Comparison of ENCODE assay signal across 21 cellular contexts in genomic region chr1:63984257-63984626, GRCh38.
DNase-seq lines count a peak whose midpoint lies in the region; ATAC-seq, FAIRE-seq and TF ChIP-seq lines count a peak whose summit lies in the region.
"Had no signal": no experiment of that assay in that cellular context is flagged by ENCODE, and none has a peak within 500 bp of the region (broad histone marks: within the 10 kb centered on the region; RNA-seq: fewer than 3 reads in every experiment).

No MANE protein-coding gene starts in this region.

- DNase-seq in Daoy (ENCODE audit: low read depth) (peak; percentile 65), RWPE2 (ENCODE audit: low spot score) (no peak), epithelial cell of esophagus (ENCODE audit: low read depth) (peak; percentile 11), pancreas (no peak), GM10248 (ENCODE audit: extremely low spot score) (no peak), T1000 (lab: John Stamatoyannopoulos, UW) (no peak), DMS 273 treated with DMSO at 0.1 percent for 48 hours (lab: John Stamatoyannopoulos, UW) (no peak)
- DNase-seq: activated CD4-positive, alpha-beta T cell treated with anti-CD3 and anti-CD28 coated beads, Interleukin-2, amount 50 U/mL, for 1 hour; activated naive CD8-positive, alpha-beta T cell treated with anti-CD3 and anti-CD28 coated beads, Interleukin-2, amount 10 ng/mL, durations not matched to agents 7 days and 5 days; activated T-cell treated with anti-CD3 and anti-CD28 coated beads, Interleukin-2, amount 50 U/mL, for 4 hours; dermis blood vessel endothelial cell; DMS153; esophagus squamous epithelium; NCI-H1930; NCI-H748 treated with DMSO at 0.1 percent for 48 hours; SHP77 treated with DMSO at 0.1 percent for 48 hours; stimulated activated naive CD8-positive, alpha-beta T cell treated with anti-CD3 and anti-CD28 coated beads, Interleukin-15, amount 100 ng/mL, for 72 hours had no signal

- no peak for TF ChIP-seq CTCF in RWPE2 (IDR thresholded peaks at IDR 0.05; ENCODE audit: poor library complexity, severe bottlenecking)
- TF ChIP-seq CTCF in epithelial cell of esophagus (IDR thresholded peaks at IDR 0.05; ENCODE audit: insufficient read depth, low read depth, low read length, missing control alignments): no peak
- no peak for TF ChIP-seq CTCF in pancreas (IDR thresholded peaks at IDR 0.05)
- no peak for TF ChIP-seq CTCF in GM10248 (IDR thresholded peaks at IDR 0.05; ENCODE audit: control extremely low read depth, extremely low read depth, low read depth, missing control alignments)

- intact Hi-C loops in pancreas (cut with DNase I): no loop called here

- H3K9me3 ChIP-seq in RWPE2 (ENCODE audit: severe bottlenecking) (no peaks in the 10 kb centered on the region), pancreas (no peaks in the 10 kb centered on the region)
- H3K9me3 ChIP-seq: esophagus squamous epithelium had no signal

- CTCF ChIA-PET in GM10248 (lab: Yijun Ruan, JAX): interaction anchor here (1.9 kb wide), 1 partner anchor 9 kb away, joined by 8 read pairs; no protein-coding TSS in a partner anchor

- 76 to 80% methylated on average over 1 of the region's 1 CpG for WGBS in pancreas, 2 donors

- H3K4me3 ChIP-seq in RWPE2 (ENCODE audit: severe bottlenecking) (no peak overlapping the region), epithelial cell of esophagus (ENCODE audit: low read length) (no peak overlapping the region), pancreas (no peak overlapping the region)
- H3K4me3 ChIP-seq: esophagus squamous epithelium, lung, neural progenitor cell, skin epidermis had no signal

- ATAC-seq in RWPE2 (ENCODE audit: low read depth) (0 out of 3 replicates have a peak, but pooled peaks have one; percentile 18), pancreas (no peak), HG02852 (IDR thresholded peaks at IDR 0.05; ENCODE audit: unreplicated experiment) (no peak)
- ATAC-seq: activated T-cell treated with anti-CD3 and anti-CD28 coated beads, Interleukin-2, amount 50 U/mL, for 4 hours; stimulated activated naive CD8-positive, alpha-beta T cell treated with anti-CD3 and anti-CD28 coated beads, Interleukin-15, amount 100 ng/mL, for 72 hours had no signal

- H3K27me3 ChIP-seq in RWPE2 (ENCODE audit: insufficient read depth, poor library complexity, severe bottlenecking): no peaks in the 10 kb centered on the region
- H3K27me3 ChIP-seq in pancreas: no peaks in the 10 kb centered on the region
- H3K27me3 ChIP-seq: esophagus squamous epithelium, neural progenitor cell had no signal

- POLR2A ChIA-PET in GM10248 (lab: Yijun Ruan, JAX): no interaction called here

- peaks cover 15% of the 10 kb centered on the region for H3K4me1 ChIP-seq in RWPE2 (ENCODE audit: insufficient read depth, poor library complexity, severe bottlenecking)
- H3K4me1 ChIP-seq in pancreas: peaks cover 18 to 40% (median 33%) of the 10 kb centered on the region in 3 donors

- no peak for FAIRE-seq in pancreas (lab: Jason Lieb, UNC)

- H3K27ac ChIP-seq in RWPE2 (ENCODE audit: poor library complexity, severe bottlenecking) (peak overlapping the region; percentile 51), pancreas (peak overlapping the region in 3 of 4 donors; percentile 5 to 62 (median 45))
- H3K27ac ChIP-seq: neural progenitor cell had no signal

- H3K36me3 ChIP-seq in RWPE2 (ENCODE audit: low read depth) (no peaks in the 10 kb centered on the region), pancreas (no peaks in the 10 kb centered on the region)
- H3K36me3 ChIP-seq: esophagus squamous epithelium, neural progenitor cell had no signal

Comparison
In these comparisons a context has a peak if more than half of its experiments do, and no peak if none do; other contexts are left out.
1. DNase-seq: peak in Daoy (single experiment) and epithelial cell of esophagus (single experiment); none in RWPE2 (single experiment), pancreas (0 of 6), GM10248 (single experiment), T1000 (single experiment) and DMS 273 treated with DMSO at 0.1 percent for 48 hours (single experiment).